In genomic region chr12:111777345-111778045, GRCh38 we compare ENCODE assay signal across 2 cellular contexts.
TF ChIP-seq lines count a peak whose summit lies in the region.

No MANE protein-coding gene starts in this region.

TF ChIP-seq in K562, 482 proteins besides CTCF, POLR2A, EP300 and RAD21 (continued from another document):
- TF ChIP-seq TFAP4 (CRISPR knock-in tag; IDR thresholded peaks at IDR 0.05; ENCODE audit: borderline replicate concordance): no peak
- TF ChIP-seq SPI1 (IDR thresholded peaks at IDR 0.05; ENCODE audit: borderline replicate concordance, low read depth, low read length): 0 out of 2 replicates have a peak, but pooled peaks have one; percentile 49

TF ChIP-seq in liver, 16 proteins besides CTCF, POLR2A, EP300 and RAD21 (continued from another document):
- TF ChIP-seq ZBTB33 (IDR thresholded peaks at IDR 0.05): peak; percentile 88
- TF ChIP-seq NR2F2 (IDR thresholded peaks at IDR 0.05): peak; percentile 44
- TF ChIP-seq GABPA (IDR thresholded peaks at IDR 0.05 in 1 of 2, conservative IDR thresholded peaks at IDR 0.05 in 1 of 2): peak in 1 of 2 donors; percentile 63
- TF ChIP-seq SP1 (IDR thresholded peaks at IDR 0.05): peak; percentile 97
- peak; percentile 75 for TF ChIP-seq FOXA2 (IDR thresholded peaks at IDR 0.05)
- peak; percentile 92 for TF ChIP-seq YY1 (IDR thresholded peaks at IDR 0.05)
- TF ChIP-seq ATF3 (IDR thresholded peaks at IDR 0.05): peak; percentile 77
- peak; percentile 80 for TF ChIP-seq REST (IDR thresholded peaks at IDR 0.05)
- TF ChIP-seq RXRA (IDR thresholded peaks at IDR 0.05): peak; percentile 92 to 96
